In the genomic region with DNA sequence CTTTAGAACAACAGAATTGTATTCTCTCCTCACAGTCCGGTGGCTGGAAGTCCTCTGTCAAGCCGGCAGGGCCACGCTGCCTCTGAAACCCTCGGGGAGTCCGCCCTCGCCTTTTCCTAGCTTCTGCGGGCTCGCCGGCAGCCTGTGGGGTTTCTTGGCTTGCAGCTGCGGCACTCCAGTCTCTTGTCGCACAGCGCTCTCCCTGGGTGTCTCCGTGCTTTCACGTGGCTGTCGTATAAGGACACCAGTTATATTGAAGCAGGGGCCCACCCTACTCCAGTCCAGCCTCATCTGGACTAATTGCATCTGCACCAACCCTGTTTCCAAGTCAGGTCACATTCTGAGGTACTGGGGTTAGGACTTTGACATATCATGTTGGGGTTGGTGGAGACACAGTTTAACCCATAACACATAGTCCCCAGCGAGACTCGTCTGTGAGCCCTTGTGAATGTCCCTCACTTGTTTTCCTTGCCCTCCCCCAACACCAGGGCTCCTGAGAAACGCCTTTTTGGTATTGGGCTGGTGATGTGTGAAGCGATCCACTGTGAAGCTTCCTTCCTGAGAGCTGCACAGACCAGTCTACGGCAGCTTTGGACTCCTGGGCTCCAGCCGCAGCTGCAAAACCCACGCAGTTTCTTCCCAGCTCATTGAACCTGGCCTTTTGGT, we compare ENCODE assay signal across 7 cellular contexts. TPM values are rescaled to one million over a fixed set of nuclear protein-coding genes. Genes with fewer than 3 reads are reported as not detected.
DNase-seq lines count a peak whose midpoint lies in the region; ATAC-seq and TF ChIP-seq lines count a peak whose summit lies in the region.

No MANE protein-coding gene starts in this region.

- H3K4me1 ChIP-seq in SJSA1 (replicated peaks) = peaks cover 58% of the 10 kb centered on the region
- H3K4me1 ChIP-seq in psoas muscle = peaks cover 79% of the 10 kb centered on the region

- DNase-seq in SJSA1 (ENCODE audit: low read depth in 1 of 2, low spot score in 2 of 2) (no peak), epithelial cell of esophagus (ENCODE audit: low read depth) (peak; percentile 45), psoas muscle (peak; percentile 53 to 77), COLO829 (ENCODE audit: low spot score) (no peak), RKO (ENCODE audit: low spot score) (no peak)

- intact Hi-C loops in psoas muscle (cut with DNase I) = loop anchor here in 1 of 2 donors (5.0 kb wide), 1 partner anchor 78 kb away; no protein-coding TSS in a partner anchor

- H3K27me3 ChIP-seq in SJSA1 (replicated peaks) (no peaks in the 10 kb centered on the region), psoas muscle (ENCODE audit: insufficient read depth in 3 of 3, low read length in 2 of 3) (no peaks in the 10 kb centered on the region)

- no peaks in the 10 kb centered on the region for H3K9me3 ChIP-seq in SJSA1 (replicated peaks)
- no peaks in the 10 kb centered on the region for H3K9me3 ChIP-seq in psoas muscle

- H3K4me3 ChIP-seq in SJSA1 (no peak overlapping the region), epithelial cell of esophagus (ENCODE audit: low read length) (peak overlapping the region; percentile 10), psoas muscle (peak overlapping the region; percentile 52)

- TF ChIP-seq CTCF in epithelial cell of esophagus (IDR thresholded peaks at IDR 0.05; ENCODE audit: insufficient read depth, low read depth, low read length, missing control alignments) = no peak
- TF ChIP-seq CTCF in psoas muscle (IDR thresholded peaks at IDR 0.05) = no peak

- ATAC-seq in GM19023 (IDR thresholded peaks at IDR 0.05; ENCODE audit: unreplicated experiment) = peak; percentile 32
- ATAC-seq in HG02852 (IDR thresholded peaks at IDR 0.05; ENCODE audit: unreplicated experiment) = peak; percentile 33
- ATAC-seq in psoas muscle = peak; percentile 48 to 67 (median 62)

- H3K36me3 ChIP-seq in SJSA1 = no peaks in the 10 kb centered on the region; the same call in 1 of the 2 replicates
- H3K36me3 ChIP-seq in psoas muscle (ENCODE audit: insufficient read depth in 1 of 2, low read depth in 1 of 2) = no peaks in the 10 kb centered on the region

- H3K27ac ChIP-seq in SJSA1 (peak overlapping the region; percentile 31), psoas muscle (peak overlapping the region; percentile 87)

- WGBS in psoas muscle, 3 donors = 16 to 23% (median 16%) methylated on average over 22 of the region's 22 CpGs

RNA-seq across cellular contexts. Expression of a gene that starts 22.7 kb away (rescaled TPM):
- 5.4 and 12.7 TPM in 2 replicates for total RNA-seq in SJSA1 (2014; rRNA removed; shearing (Covaris generic))
- 10 to 100 TPM in 2 of 4 donors, 1 to 10 TPM in 2; 6.9 to 21.2 (median 11.5) TPM for total RNA-seq in psoas muscle
- 1 to 10 TPM; 2.1 to 6.7 (median 3.3) TPM for polyA plus RNA-seq in psoas muscle

Comparison
In these comparisons a context has a peak if more than half of its experiments do, and no peak if none do; other contexts are left out.
1. DNase-seq: peak in epithelial cell of esophagus (single experiment) and psoas muscle (2 of 2); none in SJSA1 (0 of 2), COLO829 (single experiment) and RKO (single experiment).
2. Peak in every context shown above with its lines, with median percentiles within 50 percentile points of each other: ATAC-seq.